4 cellular contexts compared by ENCODE assay signal in the genomic region with DNA sequence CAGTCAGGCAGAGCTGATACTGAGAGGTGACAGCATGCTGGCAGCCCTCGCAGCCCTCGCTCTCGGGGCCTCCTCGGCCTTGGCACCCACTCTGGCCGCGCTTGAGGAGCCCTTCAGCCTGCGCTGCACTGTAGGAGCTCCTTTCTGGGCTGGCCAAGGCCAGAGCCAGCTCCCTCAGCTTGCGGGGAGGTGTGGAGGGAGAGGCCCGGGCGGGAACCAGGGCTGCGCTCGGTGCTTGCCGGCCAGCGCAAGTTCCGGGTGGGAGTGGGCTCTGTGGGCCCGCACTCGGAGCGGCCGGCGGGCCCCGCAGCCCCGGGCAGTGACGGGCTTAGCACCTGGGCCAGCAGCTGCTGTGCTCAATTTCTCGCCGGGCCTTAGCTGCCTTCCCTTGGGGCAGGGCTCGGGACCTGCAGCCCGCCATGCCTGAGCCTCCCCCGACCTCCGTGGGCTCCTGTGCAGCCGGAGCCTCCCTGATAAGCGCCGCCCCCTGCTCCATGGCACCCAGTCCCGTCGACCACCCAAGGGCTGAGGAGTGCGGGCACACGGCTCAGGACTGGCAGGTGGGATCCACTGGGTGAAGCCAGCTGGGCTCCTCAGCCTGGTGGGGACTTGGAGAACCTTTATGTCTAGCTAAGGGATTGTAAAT. TPM values are rescaled to one million over a fixed set of nuclear protein-coding genes. Genes with fewer than 3 reads are reported as not detected.
"Had no signal": no experiment of that assay in that cellular context is flagged by ENCODE, and none has a peak within 500 bp of the region (broad histone marks: within the 10 kb centered on the region; RNA-seq: fewer than 3 reads in every experiment).

No MANE protein-coding gene starts in this region.

RNA-seq across cellular contexts. Expression of a gene that starts 14.3 kb away (rescaled TPM):
- total RNA-seq: LHCN-M2, M059J, MCF 10A, NCI-H460 had no signal
